In genomic region chr2:118881490-118882129, GRCh38 we compare ENCODE assay signal across 8 cellular contexts. TPM values are rescaled to one million over a fixed set of nuclear protein-coding genes. Genes with fewer than 3 reads are reported as not detected.
DNase-seq lines count a peak whose midpoint lies in the region; ATAC-seq and TF ChIP-seq lines count a peak whose summit lies in the region.

No MANE protein-coding gene starts in this region.

- H3K9me2 ChIP-seq in GM23338 (ENCODE audit: insufficient read depth) = peaks cover 6% of the 10 kb centered on the region; the same call in 1 of the 2 replicates

- H3K36me3 ChIP-seq in GM23338 (ENCODE audit: insufficient read depth) (no peaks in the 10 kb centered on the region; the same call in 1 of the 2 replicates), RWPE2 (ENCODE audit: low read depth) (no peaks in the 10 kb centered on the region)

- H3K36me3 Mint-ChIP-seq in GM23338 (ENCODE audit: low read depth) = no peaks in the 10 kb centered on the region; the same call in 2 of the 3 replicates
- no peaks in the 10 kb centered on the region for H3K36me3 Mint-ChIP-seq in glutamatergic neuron (ENCODE audit: unreplicated experiment)

- H3K27me3 ChIP-seq in GM23338 (ENCODE audit: insufficient read depth) = 0 out of 2 replicates have a peak, but pooled peaks cover 3% of the 10 kb centered on the region
- H3K27me3 ChIP-seq in RWPE2 (ENCODE audit: insufficient read depth, poor library complexity, severe bottlenecking) = no peaks in the 10 kb centered on the region

- H3K27me3 Mint-ChIP-seq in GM23338 (ENCODE audit: insufficient read depth, low read depth, poor library complexity) (peaks cover 14% of the 10 kb centered on the region), glutamatergic neuron (ENCODE audit: unreplicated experiment) (no peaks in the 10 kb centered on the region)

- H3K4me1 Mint-ChIP-seq in GM23338 (peaks cover 2% of the 10 kb centered on the region; the same call in 2 of the 3 replicates), glutamatergic neuron (ENCODE audit: low read depth, unreplicated experiment) (no peaks in the 10 kb centered on the region)

- peak overlapping the region; percentile 82 for H2AFZ ChIP-seq in GM23338

- H3K9me3 ChIP-seq in RWPE2 (ENCODE audit: severe bottlenecking) = no peaks in the 10 kb centered on the region

- no peak overlapping the region for H3K27ac Mint-ChIP-seq in GM23338
- H3K27ac Mint-ChIP-seq in glutamatergic neuron (ENCODE audit: unreplicated experiment) = no peak overlapping the region

- no peaks in the 10 kb centered on the region for H3K79me2 ChIP-seq in GM23338 (replicated peaks; ENCODE audit: insufficient read depth)

- H4K20me1 ChIP-seq in GM23338 (replicated peaks; ENCODE audit: insufficient read depth) = no peaks in the 10 kb centered on the region

- TF ChIP-seq CTCF in GM23338 (conservative IDR thresholded peaks at IDR 0.05; ENCODE audit: low read depth in 2 of 2) = peak; percentile 82 to 89
- TF ChIP-seq CTCF in LNCaP clone FGC (IDR thresholded peaks at IDR 0.05; ENCODE audit: control insufficient read depth, extremely low read depth, insufficient read depth) = peak; percentile 81
- TF ChIP-seq CTCF in RWPE2 (IDR thresholded peaks at IDR 0.05; ENCODE audit: poor library complexity, severe bottlenecking) = peak; percentile 78
- TF ChIP-seq CTCF in glutamatergic neuron (IDR thresholded peaks at IDR 0.05; ENCODE audit: partially characterized antibody, unreplicated experiment) = peak; percentile 95

- H3K4me3 ChIP-seq in GM23338 (no peak overlapping the region), LNCaP clone FGC (ENCODE audit: low read depth, low read length) (no peak overlapping the region), RWPE2 (ENCODE audit: severe bottlenecking) (no peak overlapping the region)

- H3K4me3 Mint-ChIP-seq in GM23338 = no peak overlapping the region
- no peak overlapping the region for H3K4me3 Mint-ChIP-seq in glutamatergic neuron (ENCODE audit: unreplicated experiment)

- no peaks in the 10 kb centered on the region for H3F3A ChIP-seq in GM23338 (replicated peaks; ENCODE audit: low read depth)

- H3K9me3 Mint-ChIP-seq in GM23338 = no peaks in the 10 kb centered on the region
- H3K9me3 Mint-ChIP-seq in glutamatergic neuron (ENCODE audit: unreplicated experiment) = no peaks in the 10 kb centered on the region

- H3K4me1 ChIP-seq in GM23338 (ENCODE audit: insufficient read depth) (no peaks in the 10 kb centered on the region), RWPE2 (ENCODE audit: insufficient read depth, poor library complexity, severe bottlenecking) (peaks cover 4% of the 10 kb centered on the region)

- ATAC-seq in GM23338 (peak; percentile 96), RWPE2 (ENCODE audit: low read depth) (peak; percentile 78)

- intact Hi-C loops in posterior vena cava (cut with DNase I) = loop anchor here in 1 of 2 donors (10.0 kb wide), 1 partner anchor 403 kb away; no protein-coding TSS in a partner anchor

- DNase-seq in GM03348 (ENCODE audit: low spot score) (peak; percentile 60), GM23338 (ENCODE audit: low spot score) (peak; percentile 87), LNCaP clone FGC (ENCODE audit: low read depth) (peak; percentile 44), RWPE2 (ENCODE audit: low spot score) (no peak), glutamatergic neuron (peak; percentile 71), renal cortical epithelial cell (ENCODE audit: low read depth) (peak; percentile 46), posterior vena cava (ENCODE audit: low spot score) (no peak)
- peak; percentile 41 for DNase-seq in activated effector memory CD4-positive, alpha-beta T cell treated with Interleukin-2 at 50 U/mL for 16 hours

- no peak overlapping the region for H3K4me2 ChIP-seq in GM23338

- no peak overlapping the region for H3K27ac ChIP-seq in GM23338 (ENCODE audit: low read depth)
- no peak overlapping the region for H3K27ac ChIP-seq in RWPE2 (ENCODE audit: poor library complexity, severe bottlenecking)

TF ChIP-seq in GM23338, 12 proteins besides CTCF, POLR2A, EP300 and RAD21:
- TF ChIP-seq, protein P1, sequence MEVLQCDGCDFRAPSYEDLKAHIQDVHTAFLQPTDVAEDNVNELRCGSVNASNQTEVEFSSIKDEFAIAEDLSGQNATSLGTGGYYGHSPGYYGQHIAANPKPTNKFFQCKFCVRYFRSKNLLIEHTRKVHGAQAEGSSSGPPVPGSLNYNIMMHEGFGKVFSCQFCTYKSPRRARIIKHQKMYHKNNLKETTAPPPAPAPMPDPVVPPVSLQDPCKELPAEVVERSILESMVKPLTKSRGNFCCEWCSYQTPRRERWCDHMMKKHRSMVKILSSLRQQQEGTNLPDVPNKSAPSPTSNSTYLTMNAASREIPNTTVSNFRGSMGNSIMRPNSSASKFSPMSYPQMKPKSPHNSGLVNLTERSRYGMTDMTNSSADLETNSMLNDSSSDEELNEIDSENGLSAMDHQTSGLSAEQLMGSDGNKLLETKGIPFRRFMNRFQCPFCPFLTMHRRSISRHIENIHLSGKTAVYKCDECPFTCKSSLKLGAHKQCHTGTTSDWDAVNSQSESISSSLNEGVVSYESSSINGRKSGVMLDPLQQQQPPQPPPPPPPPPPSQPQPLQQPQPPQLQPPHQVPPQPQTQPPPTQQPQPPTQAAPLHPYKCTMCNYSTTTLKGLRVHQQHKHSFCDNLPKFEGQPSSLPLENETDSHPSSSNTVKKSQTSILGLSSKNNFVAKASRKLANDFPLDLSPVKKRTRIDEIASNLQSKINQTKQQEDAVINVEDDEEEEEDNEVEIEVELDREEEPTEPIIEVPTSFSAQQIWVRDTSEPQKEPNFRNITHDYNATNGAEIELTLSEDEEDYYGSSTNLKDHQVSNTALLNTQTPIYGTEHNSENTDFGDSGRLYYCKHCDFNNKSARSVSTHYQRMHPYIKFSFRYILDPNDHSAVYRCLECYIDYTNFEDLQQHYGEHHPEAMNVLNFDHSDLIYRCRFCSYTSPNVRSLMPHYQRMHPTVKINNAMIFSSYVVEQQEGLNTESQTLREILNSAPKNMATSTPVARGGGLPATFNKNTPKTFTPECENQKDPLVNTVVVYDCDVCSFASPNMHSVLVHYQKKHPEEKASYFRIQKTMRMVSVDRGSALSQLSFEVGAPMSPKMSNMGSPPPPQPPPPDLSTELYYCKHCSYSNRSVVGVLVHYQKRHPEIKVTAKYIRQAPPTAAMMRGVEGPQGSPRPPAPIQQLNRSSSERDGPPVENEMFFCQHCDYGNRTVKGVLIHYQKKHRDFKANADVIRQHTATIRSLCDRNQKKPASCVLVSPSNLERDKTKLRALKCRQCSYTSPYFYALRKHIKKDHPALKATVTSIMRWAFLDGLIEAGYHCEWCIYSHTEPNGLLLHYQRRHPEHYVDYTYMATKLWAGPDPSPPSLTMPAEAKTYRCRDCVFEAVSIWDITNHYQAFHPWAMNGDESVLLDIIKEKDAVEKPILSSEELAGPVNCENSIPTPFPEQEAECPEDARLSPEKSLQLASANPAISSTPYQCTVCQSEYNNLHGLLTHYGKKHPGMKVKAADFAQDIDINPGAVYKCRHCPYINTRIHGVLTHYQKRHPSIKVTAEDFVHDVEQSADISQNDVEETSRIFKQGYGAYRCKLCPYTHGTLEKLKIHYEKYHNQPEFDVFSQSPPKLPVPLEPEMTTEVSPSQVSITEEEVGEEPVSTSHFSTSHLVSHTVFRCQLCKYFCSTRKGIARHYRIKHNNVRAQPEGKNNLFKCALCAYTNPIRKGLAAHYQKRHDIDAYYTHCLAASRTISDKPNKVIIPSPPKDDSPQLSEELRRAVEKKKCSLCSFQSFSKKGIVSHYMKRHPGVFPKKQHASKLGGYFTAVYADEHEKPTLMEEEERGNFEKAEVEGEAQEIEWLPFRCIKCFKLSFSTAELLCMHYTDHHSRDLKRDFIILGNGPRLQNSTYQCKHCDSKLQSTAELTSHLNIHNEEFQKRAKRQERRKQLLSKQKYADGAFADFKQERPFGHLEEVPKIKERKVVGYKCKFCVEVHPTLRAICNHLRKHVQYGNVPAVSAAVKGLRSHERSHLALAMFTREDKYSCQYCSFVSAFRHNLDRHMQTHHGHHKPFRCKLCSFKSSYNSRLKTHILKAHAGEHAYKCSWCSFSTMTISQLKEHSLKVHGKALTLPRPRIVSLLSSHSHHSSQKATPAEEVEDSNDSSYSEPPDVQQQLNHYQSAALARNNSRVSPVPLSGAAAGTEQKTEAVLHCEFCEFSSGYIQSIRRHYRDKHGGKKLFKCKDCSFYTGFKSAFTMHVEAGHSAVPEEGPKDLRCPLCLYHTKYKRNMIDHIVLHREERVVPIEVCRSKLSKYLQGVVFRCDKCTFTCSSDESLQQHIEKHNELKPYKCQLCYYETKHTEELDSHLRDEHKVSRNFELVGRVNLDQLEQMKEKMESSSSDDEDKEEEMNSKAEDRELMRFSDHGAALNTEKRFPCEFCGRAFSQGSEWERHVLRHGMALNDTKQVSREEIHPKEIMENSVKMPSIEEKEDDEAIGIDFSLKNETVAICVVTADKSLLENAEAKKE (CRISPR knock-in tag; IDR thresholded peaks at IDR 0.05) = peak; percentile 60; the same call in 1 of the 2 replicates
- no peak for TF ChIP-seq NANOG (IDR thresholded peaks at IDR 0.05; ENCODE audit: borderline replicate concordance)

RNA-seq across cellular contexts. Expression of gene EN1, which starts 34.2 kb away (rescaled TPM):
- 0.24 TPM in 1 of 2 replicates, not detected in the other for total RNA-seq in GM23338 (2014; rRNA removed; shearing (Covaris generic))
- 0.09 and 0.21 TPM in 2 replicates for polyA plus RNA-seq in GM23338 (2016; fragmentation: Nextera tagmentation; extraction: Ambion mirVana)
- total RNA-seq in glutamatergic neuron (ENCODE audit: unreplicated experiment) (0.39 TPM), renal cortical epithelial cell (not detected in 2 replicates), posterior vena cava (1 to 10 TPM; 2.4 to 4.0 TPM)

Comparison
In these comparisons a context has a peak if more than half of its experiments do, and no peak if none do; other contexts are left out.
1. DNase-seq: peak in GM03348 (single experiment), GM23338 (single experiment), LNCaP clone FGC (single experiment), activated effector memory CD4-positive, alpha-beta T cell treated with Interleukin-2 at 50 U/mL for 16 hours (single experiment), glutamatergic neuron (single experiment) and renal cortical epithelial cell (single experiment); none in RWPE2 (single experiment) and posterior vena cava (single experiment).
2. Peak in every context shown above with its lines, with median percentiles within 50 percentile points of each other: CTCF ChIP-seq.